ENCODE assay signal across 10 cellular contexts in the genomic region with DNA sequence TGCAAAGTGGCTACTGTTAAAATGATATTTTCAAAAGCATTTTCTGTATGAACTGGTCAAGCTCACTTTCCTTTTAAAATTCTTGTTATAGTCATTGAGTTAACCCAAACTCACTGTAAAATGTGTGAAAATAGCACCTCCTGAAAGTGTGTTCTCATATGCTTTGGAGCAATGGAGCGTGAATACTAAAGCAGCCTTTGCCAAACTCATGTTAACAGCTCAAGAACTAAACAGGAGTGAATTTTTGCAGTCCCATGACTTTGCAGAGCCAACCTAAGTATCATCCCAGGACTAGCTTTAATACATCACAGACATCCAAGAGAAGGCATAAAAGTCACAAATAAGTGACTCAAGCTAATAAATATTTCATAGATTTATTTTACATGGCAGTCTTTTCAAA. TPM values are rescaled to one million over a fixed set of nuclear protein-coding genes. Genes with fewer than 3 reads are reported as not detected.
A peak's percentile ranks its signal among the peaks of the same experiment; 100 is the strongest.
DNase-seq lines count a peak whose midpoint lies in the region; TF ChIP-seq lines count a peak whose summit lies in the region.
"Had no signal": no experiment of that assay in that cellular context is flagged by ENCODE, and none has a peak within 500 bp of the region (broad histone marks: within the 10 kb centered on the region; RNA-seq: fewer than 3 reads in every experiment).

No MANE protein-coding gene starts in this region.

- H4K20me1 ChIP-seq in mammary epithelial cell (ENCODE audit: insufficient read depth, low read length) = no peaks in the 10 kb centered on the region

- intact Hi-C loops in mammary epithelial cell (cut with micrococcal nuclease) = loop anchor here (5.0 kb wide), 1 partner anchor 73 kb away; no protein-coding TSS in a partner anchor
- intact Hi-C loops in spleen (cut with DNase I; ENCODE audit: low total_unique reads) = no loop called here

- in situ Hi-C loops in mammary epithelial cell (cut with MboI; ENCODE audit: low sequenced_read_pairs in 2 of 2) = no loop called here

- H3K4me2 ChIP-seq in mammary epithelial cell (ENCODE audit: insufficient read depth, low read depth, low read length) = peak overlapping the region; percentile 68

- H3K9ac ChIP-seq in HUES48 (ENCODE audit: low read depth, low read length) (no peak overlapping the region), mammary epithelial cell (ENCODE audit: insufficient read depth, low read length) (peak overlapping the region; percentile 83)

- no peaks in the 10 kb centered on the region for H3K36me3 Mint-ChIP-seq in activated CD4-positive, alpha-beta T cell treated with anti-CD3 and anti-CD28 coated beads, Interleukin-2, amount 10 ng/mL, durations not matched to agents 7 days and 5 days (ENCODE audit: low read depth)

- no peaks in the 10 kb centered on the region for H3K27me3 Mint-ChIP-seq in activated CD4-positive, alpha-beta T cell treated with anti-CD3 and anti-CD28 coated beads, Interleukin-2, amount 10 ng/mL, durations not matched to agents 7 days and 5 days

- H3K27ac Mint-ChIP-seq in activated CD4-positive, alpha-beta T cell treated with anti-CD3 and anti-CD28 coated beads, Interleukin-2, amount 10 ng/mL, durations not matched to agents 7 days and 5 days = no peak overlapping the region

- POLR2A ChIA-PET in activated CD4-positive, alpha-beta T cell treated with anti-CD3 and anti-CD28 coated beads, Interleukin-2, amount 10 ng/mL, durations not matched to agents 7 days and 5 days (lab: Charles Lee) = no interaction called here

- H3K4me1 ChIP-seq in HUES48 (ENCODE audit: control insufficient read depth, insufficient read depth, low read length) (peaks cover 63% of the 10 kb centered on the region), mammary epithelial cell (ENCODE audit: insufficient read depth, low read length) (no peaks in the 10 kb centered on the region), spleen (peaks cover 0 to 57% (median 11%) of the 10 kb centered on the region in 6 donors)

- H2AFZ ChIP-seq in mammary epithelial cell (ENCODE audit: low read depth, low read length) = no peak overlapping the region

- H3K4me3 Mint-ChIP-seq in activated CD4-positive, alpha-beta T cell treated with anti-CD3 and anti-CD28 coated beads, Interleukin-2, amount 10 ng/mL, durations not matched to agents 7 days and 5 days = peak overlapping the region; percentile 88

- H3K79me2 ChIP-seq in mammary epithelial cell (ENCODE audit: insufficient read depth, low read length) = peaks cover 73% of the 10 kb centered on the region

- BruUV-seq in mammary epithelial cell (replicated peaks; lab: Mats Ljungman, UMichigan) = no TSS peak

- TF ChIP-seq POLR2A in spleen (IDR thresholded peaks at IDR 0.05) = no peak

- dilution Hi-C loops in mammary epithelial cell (cut with HindIII; ENCODE audit: low sequenced_read_pairs) = no loop called here

- CTCF ChIA-PET in activated CD4-positive, alpha-beta T cell treated with anti-CD3 and anti-CD28 coated beads, Interleukin-2, amount 10 ng/mL, durations not matched to agents 7 days and 5 days (lab: Charles Lee) = no interaction called here
- CTCF ChIA-PET in mammary epithelial cell (lab: Charles Lee; ENCODE audit: low non-redundant PET) = no interaction called here

- no peaks in the 10 kb centered on the region for H3K9me3 Mint-ChIP-seq in activated CD4-positive, alpha-beta T cell treated with anti-CD3 and anti-CD28 coated beads, Interleukin-2, amount 10 ng/mL, durations not matched to agents 7 days and 5 days

- H3K9me3 ChIP-seq in HUES48 (ENCODE audit: control insufficient read depth, insufficient read depth, low read length) = no peaks in the 10 kb centered on the region
- H3K9me3 ChIP-seq in mammary epithelial cell (replicated peaks; ENCODE audit: insufficient read depth, low read length) = no peaks in the 10 kb centered on the region
- no peaks in the 10 kb centered on the region for H3K9me3 ChIP-seq in spleen

- no peak overlapping the region for H3K27ac ChIP-seq in HUES48 (ENCODE audit: low read depth, low read length)
- no peak overlapping the region for H3K27ac ChIP-seq in mammary epithelial cell (ENCODE audit: insufficient read depth, low read depth, low read length)
- no peak overlapping the region for H3K27ac ChIP-seq in spleen

- peaks cover 5% of the 10 kb centered on the region; the same call in 1 of the 2 replicates for H3K27me3 ChIP-seq in HUES48 (ENCODE audit: control insufficient read depth, insufficient read depth, low read length)
- no peaks in the 10 kb centered on the region for H3K27me3 ChIP-seq in mammary epithelial cell (ENCODE audit: insufficient read depth, low read length)
- H3K27me3 ChIP-seq in spleen (replicated peaks in 1 of 7) = peaks cover 0 to 7% (median 0%) of the 10 kb centered on the region in 7 donors

- TF ChIP-seq CTCF in mammary epithelial cell (conservative IDR thresholded peaks at IDR 0.05 in 1 of 2, IDR thresholded peaks at IDR 0.05 in 1 of 2; ENCODE audit: extremely low read depth in 1 of 2, insufficient read depth in 1 of 2, low read depth in 1 of 2, low read length in 2 of 2) = no peak
- no peak for TF ChIP-seq CTCF in retinal pigment epithelial cell (conservative IDR thresholded peaks at IDR 0.05; ENCODE audit: low read depth, low read length)
- TF ChIP-seq CTCF in spleen (IDR thresholded peaks at IDR 0.05 in 8 of 11, conservative IDR thresholded peaks at IDR 0.05 in 3 of 11) = no peak

- DNase-seq in activated CD4-positive, alpha-beta T cell treated with anti-CD3 and anti-CD28 coated beads, Interleukin-2, amount 10 ng/mL, durations not matched to agents 7 days and 5 days = no peak
- no peak for DNase-seq in activated CD4-positive, alpha-beta T cell treated with anti-CD3 and anti-CD28 coated beads for 1 hour
- DNase-seq in mammary epithelial cell = no peak
- no peak for DNase-seq in retinal pigment epithelial cell (ENCODE audit: low read depth)
- no peak for DNase-seq in spleen
- DNase-seq in NCI-H82 (lab: John Stamatoyannopoulos, UW) = no peak
- no peak for DNase-seq in NCI-H2196 treated with DMSO at 0.1 percent for 48 hours (lab: John Stamatoyannopoulos, UW; ENCODE audit: unreplicated experiment)
- DNase-seq: NCI-H510A treated with DMSO at 0.1 percent for 48 hours had no signal

- peak overlapping the region; percentile 95 for H3K4me3 ChIP-seq in HUES48 (ENCODE audit: low read depth, low read length)
- H3K4me3 ChIP-seq in mammary epithelial cell (replicated peaks in 1 of 3; ENCODE audit: insufficient read depth in 1 of 3, low read depth in 2 of 3, low read length in 3 of 3) = peak overlapping the region; percentile 77 to 84 (median 78)
- H3K4me3 ChIP-seq in retinal pigment epithelial cell (ENCODE audit: low read length) = peak overlapping the region; percentile 73
- peak overlapping the region in 1 of 8 donors; percentile 72 for H3K4me3 ChIP-seq in spleen

- H3K36me3 ChIP-seq in HUES48 (ENCODE audit: control insufficient read depth, insufficient read depth, low read length) (no peaks in the 10 kb centered on the region), mammary epithelial cell (ENCODE audit: insufficient read depth, low read length) (no peaks in the 10 kb centered on the region), spleen (no peaks in the 10 kb centered on the region)

- WGBS in mammary epithelial cell (ENCODE audit: low coverage, missing lambda C conversion rate) = 61% methylated on average over 1 of the region's 1 CpG
- 64 to 100% (median 81%) methylated on average over 1 of the region's 1 CpG for WGBS in spleen, 5 donors

- peaks cover 35% of the 10 kb centered on the region for H3K4me1 Mint-ChIP-seq in activated CD4-positive, alpha-beta T cell treated with anti-CD3 and anti-CD28 coated beads, Interleukin-2, amount 10 ng/mL, durations not matched to agents 7 days and 5 days

RNA-seq across cellular contexts. Expression of a gene that starts 2.3 kb away (rescaled TPM):
- 1 to 10 TPM; 8.6 to 9.9 TPM for total RNA-seq in activated CD4-positive, alpha-beta T cell treated with anti-CD3 and anti-CD28 coated beads, Interleukin-2, amount 10 ng/mL, durations not matched to agents 7 days and 5 days
- total RNA-seq in mammary epithelial cell (10 to 100 TPM; 21.0 to 22.7 TPM), spleen (10 to 100 TPM in 5 of 7 donors, 1 to 10 TPM in 2; 7.0 to 15.6 (median 11.2) TPM)
- polyA plus RNA-seq in mammary epithelial cell (12.4 TPM), spleen (1 to 10 TPM; 1.7 to 3.2 (median 3.0) TPM)
- 23.7 TPM for polyA minus RNA-seq in mammary epithelial cell

RNA-seq across cellular contexts. Expression of a gene that starts 43.1 kb away (rescaled TPM):
- not detected for total RNA-seq in activated CD4-positive, alpha-beta T cell treated with anti-CD3 and anti-CD28 coated beads, Interleukin-2, amount 10 ng/mL, durations not matched to agents 7 days and 5 days
- under 1 TPM in 1 of 2 donors, not detected in 1; 0.26 TPM for total RNA-seq in mammary epithelial cell
- polyA plus RNA-seq in mammary epithelial cell = 0.02 TPM
- polyA minus RNA-seq in mammary epithelial cell = not detected
- total RNA-seq in spleen = not detected
- not detected for polyA plus RNA-seq in spleen
- total RNA-seq: pulmonary artery endothelial cell had no signal
